In genomic region chr16:85569039-85569614, GRCh38 we compare ENCODE assay signal across 11 cellular contexts. TPM values are rescaled to one million over a fixed set of nuclear protein-coding genes. Genes with fewer than 3 reads are reported as not detected.
DNase-seq lines count a peak whose midpoint lies in the region; ATAC-seq and TF ChIP-seq lines count a peak whose summit lies in the region.
"Had no signal": no experiment of that assay in that cellular context is flagged by ENCODE, and none has a peak within 500 bp of the region (broad histone marks: within the 10 kb centered on the region; RNA-seq: fewer than 3 reads in every experiment).

No MANE protein-coding gene starts in this region.

- TF ChIP-seq CTCF in DOHH2 (IDR thresholded peaks at IDR 0.05; ENCODE audit: low read depth, low read length, poor library complexity, severe bottlenecking) (no peak), OCI-LY1 (IDR thresholded peaks at IDR 0.05; ENCODE audit: low read length) (no peak), endodermal cell (conservative IDR thresholded peaks at IDR 0.05) (no peak), sigmoid colon (IDR thresholded peaks at IDR 0.05) (no peak)

- H3K27ac Mint-ChIP-seq in endodermal cell: peak overlapping the region; percentile 93
- H3K27ac Mint-ChIP-seq: T-helper 1 cell treated with Interleukin-12 subunit alpha and Interleukin-12 subunit beta and Interleukin-4 antibody, amounts not matched to agents 30 μg/mL and 1 μg/mL, for 36 hours had no signal

- H3K4me3 ChIP-seq in DOHH2 (ENCODE audit: low read length) (peak overlapping the region; percentile 11; the same call in 1 of the 2 replicates), OCI-LY1 (ENCODE audit: low read depth, low read length, poor library complexity, severe bottlenecking) (peak overlapping the region; percentile 32), endodermal cell (ENCODE audit: low read length) (peak overlapping the region; percentile 28), sigmoid colon (no peak overlapping the region)
- H3K4me3 ChIP-seq: dorsolateral prefrontal cortex had no signal

- H3K27me3 Mint-ChIP-seq in endodermal cell (ENCODE audit: insufficient read depth): no peaks in the 10 kb centered on the region

- H3K9me2 ChIP-seq in DOHH2 (replicated peaks; ENCODE audit: control insufficient read depth, low read length) (no peaks in the 10 kb centered on the region), OCI-LY1 (ENCODE audit: low read depth, low read length) (no peaks in the 10 kb centered on the region)

- H3K36me3 Mint-ChIP-seq in endodermal cell (ENCODE audit: low read depth): no peaks in the 10 kb centered on the region

- H3K4me1 ChIP-seq in DOHH2 (ENCODE audit: control insufficient read depth, low read length) (peaks cover 39% of the 10 kb centered on the region), OCI-LY1 (ENCODE audit: insufficient read depth, low read length, severe bottlenecking) (peaks cover 74% of the 10 kb centered on the region), endodermal cell (ENCODE audit: control insufficient read depth, insufficient read depth, low read length) (peaks cover 19% of the 10 kb centered on the region), sigmoid colon (peaks cover 0 to 59% (median 45%) of the 10 kb centered on the region in 4 donors)

- no peaks in the 10 kb centered on the region for H3K36me3 ChIP-seq in DOHH2 (ENCODE audit: control insufficient read depth, low read length)
- H3K36me3 ChIP-seq in OCI-LY1 (ENCODE audit: insufficient read depth, low read length): peaks cover 31% of the 10 kb centered on the region
- no peaks in the 10 kb centered on the region for H3K36me3 ChIP-seq in endodermal cell (ENCODE audit: control insufficient read depth, insufficient read depth, low read length)
- no peaks in the 10 kb centered on the region for H3K36me3 ChIP-seq in sigmoid colon

- H3K9me3 ChIP-seq in DOHH2 (ENCODE audit: control insufficient read depth, insufficient read depth, low read length) (no peaks in the 10 kb centered on the region), OCI-LY1 (ENCODE audit: low read length) (no peaks in the 10 kb centered on the region), endodermal cell (ENCODE audit: control insufficient read depth, low read length) (no peaks in the 10 kb centered on the region), sigmoid colon (no peaks in the 10 kb centered on the region)

- no peak overlapping the region for H2AFZ ChIP-seq in OCI-LY1 (ENCODE audit: low read length)

- H3K4me3 Mint-ChIP-seq in endodermal cell: peak overlapping the region; percentile 31
- H3K4me3 Mint-ChIP-seq: T-helper 1 cell treated with Interleukin-12 subunit alpha and Interleukin-12 subunit beta and Interleukin-4 antibody, amounts not matched to agents 30 μg/mL and 1 μg/mL, for 36 hours had no signal

- 80 to 84% methylated on average over 4 to 11 of the region's 11 CpGs for WGBS in endodermal cell (ENCODE audit: insufficient coverage in 1 of 2, insufficient read length in 1 of 2), 2 experiments
- WGBS in sigmoid colon, 2 donors: 88 to 90% methylated on average over 11 of the region's 11 CpGs

- H3K4me2 ChIP-seq in DOHH2 (ENCODE audit: low read length) (peak overlapping the region; percentile 46), OCI-LY1 (ENCODE audit: low read length) (peak overlapping the region; percentile 62)

- intact Hi-C loops in sigmoid colon (cut with DNase I): no loop called here

- no peak for TF ChIP-seq POLR2A in sigmoid colon (IDR thresholded peaks at IDR 0.05)

- ATAC-seq in GM21528 (IDR thresholded peaks at IDR 0.05; ENCODE audit: low FRiP score, unreplicated experiment): no peak
- no peak for ATAC-seq in HG02798 (IDR thresholded peaks at IDR 0.05; ENCODE audit: poor library complexity, unreplicated experiment)
- ATAC-seq in HG02852 (IDR thresholded peaks at IDR 0.05; ENCODE audit: unreplicated experiment): no peak

- H3K9me3 Mint-ChIP-seq in endodermal cell: no peaks in the 10 kb centered on the region

- H3K79me2 ChIP-seq in DOHH2 (ENCODE audit: control insufficient read depth, low read length): peaks cover 4% of the 10 kb centered on the region; the same call in 1 of the 2 replicates
- no peaks in the 10 kb centered on the region for H3K79me2 ChIP-seq in OCI-LY1 (ENCODE audit: insufficient read depth, low read length)

- H3K27ac ChIP-seq in DOHH2 (ENCODE audit: low read depth, low read length) (no peak overlapping the region), OCI-LY1 (ENCODE audit: low read depth, low read length, poor library complexity, severe bottlenecking) (peak overlapping the region; percentile 85), endodermal cell (ENCODE audit: low read depth, low read length) (no peak overlapping the region), sigmoid colon (peak overlapping the region; percentile 32 to 60 (median 49))
- H3K27ac ChIP-seq: dorsolateral prefrontal cortex had no signal

- H3F3A ChIP-seq in DOHH2 (ENCODE audit: control insufficient read depth, insufficient read depth) (no peaks in the 10 kb centered on the region), OCI-LY1 (ENCODE audit: insufficient read depth, low read length) (peaks cover 5% of the 10 kb centered on the region; the same call in 1 of the 2 replicates)

- no peak for DNase-seq in endodermal cell
- DNase-seq in sigmoid colon: no peak
- DNase-seq in AG08395 (ENCODE audit: low spot score): no peak
- DNase-seq: dorsolateral prefrontal cortex, head of caudate nucleus had no signal

- H3K27me3 ChIP-seq in DOHH2 (ENCODE audit: control insufficient read depth, low read length) (peaks cover 25% of the 10 kb centered on the region), OCI-LY1 (ENCODE audit: insufficient read depth, low read length) (no peaks in the 10 kb centered on the region), endodermal cell (ENCODE audit: control insufficient read depth, insufficient read depth, low read length, poor library complexity, severe bottlenecking) (no peaks in the 10 kb centered on the region), sigmoid colon (no peaks in the 10 kb centered on the region)
- H3K27me3 ChIP-seq: dorsolateral prefrontal cortex had no signal

- H4K20me1 ChIP-seq in DOHH2 (ENCODE audit: control insufficient read depth, insufficient read depth, low read depth, low read length) (peaks cover 11% of the 10 kb centered on the region), OCI-LY1 (ENCODE audit: insufficient read depth, low read length) (no peaks in the 10 kb centered on the region; the same call in 1 of the 2 replicates)

- H3K9ac ChIP-seq in OCI-LY1 (ENCODE audit: low read length) (no peak overlapping the region; the same call in 1 of the 2 replicates), endodermal cell (ENCODE audit: extremely low read depth, low read length, poor library complexity, severe bottlenecking) (no peak overlapping the region)

- peaks cover 53% of the 10 kb centered on the region for H3K4me1 Mint-ChIP-seq in endodermal cell

- no peak for TF ChIP-seq EP300 in sigmoid colon (IDR thresholded peaks at IDR 0.05)

RNA-seq across cellular contexts. Expression of gene GSE1, which starts 44.0 kb away (rescaled TPM):
- total RNA-seq in endodermal cell (100 to 1,000 TPM; 108 to 128 TPM), sigmoid colon (10 to 100 TPM; 30.8 to 76.7 (median 47.3) TPM)
- 55.0 TPM for polyA plus RNA-seq in endodermal cell (2013, experiment 1 of 2)
- polyA plus RNA-seq in endodermal cell (2013, experiment 2 of 2): 54.2 TPM
- 10 to 100 TPM; 12.0 to 49.5 (median 19.4) TPM for polyA plus RNA-seq in sigmoid colon

Comparison
In these comparisons a context has a peak if more than half of its experiments do, and no peak if none do; other contexts are left out.
1. H3K27ac ChIP-seq: peak in OCI-LY1 (single experiment) and sigmoid colon (4 of 4); none in DOHH2 (single experiment) and endodermal cell (single experiment).
2. H3K4me3 ChIP-seq: peak in DOHH2 (single experiment), OCI-LY1 (single experiment) and endodermal cell (single experiment); none in sigmoid colon (0 of 4).